ENCODE assay signal across 8 cellular contexts in genomic region chr3:113606539-113607218, GRCh38.
DNase-seq lines count a peak whose midpoint lies in the region; ATAC-seq and TF ChIP-seq lines count a peak whose summit lies in the region.

No MANE protein-coding gene starts in this region.

- no peaks in the 10 kb centered on the region for H3K27me3 ChIP-seq in BLaER1

- peaks cover 19% of the 10 kb centered on the region for H3K4me1 ChIP-seq in BLaER1

- TF ChIP-seq CTCF in RWPE1 (conservative IDR thresholded peaks at IDR 0.05; ENCODE audit: low read depth), result no peak

- no peaks in the 10 kb centered on the region for H4K20me1 ChIP-seq in BLaER1

- H3K9ac ChIP-seq in BLaER1, result no peak overlapping the region

- ATAC-seq in GM19452 (IDR thresholded peaks at IDR 0.05; ENCODE audit: unreplicated experiment) (peak; percentile 99), HG03432 (IDR thresholded peaks at IDR 0.05; ENCODE audit: unreplicated experiment) (peak; percentile 99)

- H3K27ac ChIP-seq in BLaER1 (no peak overlapping the region), RWPE1 (no peak overlapping the region)

- H3K9me3 ChIP-seq in BLaER1, result no peaks in the 10 kb centered on the region

- DNase-seq in activated CD8-positive, alpha-beta memory T cell treated with anti-CD3 and anti-CD28 coated beads, Interleukin-2, amount 50 U/mL, for 1 hour (ENCODE audit: extremely low read depth), result peak; percentile 1
- peak; percentile 55 for DNase-seq in stimulated activated CD4-positive, alpha-beta T cell treated with anti-CD3 and anti-CD28 coated beads, Interleukin-1b, Interleukin-23, amount 100 ng/mL, for 48 hours
- DNase-seq in mucosa of gallbladder (ENCODE audit: low spot score), result no peak
- DNase-seq in ureter (ENCODE audit: low spot score), result no peak
- DNase-seq in RWPE1 (ENCODE audit: low spot score), result no peak

- POLR2A ChIA-PET in RWPE1 (lab: Yijun Ruan, JAX; ENCODE audit: low non-redundant PET), result no interaction called here

- CTCF ChIA-PET in RWPE1 (lab: Yijun Ruan, JAX), result no interaction called here

- H3K4me2 ChIP-seq in BLaER1, result peak overlapping the region; percentile 66

- no peak overlapping the region for H3K4me3 ChIP-seq in BLaER1

- H3K36me3 ChIP-seq in BLaER1, result no peaks in the 10 kb centered on the region

Comparison
In these comparisons a context has a peak if more than half of its experiments do, and no peak if none do; other contexts are left out.
1. DNase-seq: peak in activated CD8-positive, alpha-beta memory T cell treated with anti-CD3 and anti-CD28 coated beads, Interleukin-2, amount 50 U/mL, for 1 hour (single experiment) and stimulated activated CD4-positive, alpha-beta T cell treated with anti-CD3 and anti-CD28 coated beads, Interleukin-1b, Interleukin-23, amount 100 ng/mL, for 48 hours (single experiment); none in mucosa of gallbladder (single experiment), ureter (single experiment) and RWPE1 (single experiment).